ENCODE assay signal across 18 cellular contexts in genomic region chr19:11191934-11192333, GRCh38. TPM values are rescaled to one million over a fixed set of nuclear protein-coding genes. Genes with fewer than 3 reads are reported as not detected.
DNase-seq lines count a peak whose midpoint lies in the region; ATAC-seq, FAIRE-seq and TF ChIP-seq lines count a peak whose summit lies in the region.
"Had no signal": no experiment of that assay in that cellular context is flagged by ENCODE, and none has a peak within 500 bp of the region (broad histone marks: within the 10 kb centered on the region; RNA-seq: fewer than 3 reads in every experiment).

No MANE protein-coding gene starts in this region.

- H3K4me1 ChIP-seq in HCT116 (ENCODE audit: control insufficient read depth in 1 of 2, insufficient read depth in 2 of 2, low read length in 2 of 2) (peaks cover 16 to 21% of the 10 kb centered on the region in 2 experiments; a peak in 3 of 4 replicates), astrocyte (ENCODE audit: insufficient read depth, low read length) (peaks cover 24% of the 10 kb centered on the region), thoracic aorta (ENCODE audit: control insufficient read depth in 1 of 2, low read depth in 2 of 2) (peaks cover 51 to 86% of the 10 kb centered on the region in 2 donors), neural progenitor cell (no peaks in the 10 kb centered on the region)

- H3K27ac Mint-ChIP-seq in astrocyte (ENCODE audit: unreplicated experiment): no peak overlapping the region
- H3K27ac Mint-ChIP-seq in memory B cell: no peak overlapping the region
- no peak overlapping the region for H3K27ac Mint-ChIP-seq in neural progenitor cell
- H3K27ac Mint-ChIP-seq: activated naive CD8-positive, alpha-beta T cell treated with anti-CD3 and anti-CD28 coated beads, Interleukin-2, amount 50 U/mL, for 24 hours; CD4-positive, alpha-beta memory T cell; progenitor cell of endocrine pancreas; T-cell had no signal

- TF ChIP-seq CTCF in HCT116 (IDR thresholded peaks at IDR 0.05 in 2 of 3, conservative IDR thresholded peaks at IDR 0.05 in 1 of 3; ENCODE audit: borderline replicate concordance in 1 of 3, insufficient read depth in 1 of 3, low read depth in 2 of 3, low read length in 2 of 3): no peak
- no peak for TF ChIP-seq CTCF in astrocyte (IDR thresholded peaks at IDR 0.05; ENCODE audit: insufficient read depth, low read depth, low read length)
- TF ChIP-seq CTCF in thoracic aorta (IDR thresholded peaks at IDR 0.05): no peak
- TF ChIP-seq CTCF in neural progenitor cell (IDR thresholded peaks at IDR 0.05): no peak

- H3K27me3 ChIP-seq in HCT116 (ENCODE audit: insufficient read depth, low read length) (no peaks in the 10 kb centered on the region), astrocyte (ENCODE audit: insufficient read depth, low read length) (no peaks in the 10 kb centered on the region), thoracic aorta (replicated peaks; ENCODE audit: insufficient read depth) (no peaks in the 10 kb centered on the region), neural progenitor cell (no peaks in the 10 kb centered on the region), H7 (ENCODE audit: control insufficient read depth, insufficient read depth, low read length) (no peaks in the 10 kb centered on the region)

- H3K79me2 ChIP-seq in HCT116 (ENCODE audit: insufficient read depth, low read length) (0 out of 2 replicates have a peak, but pooled peaks cover 2% of the 10 kb centered on the region), astrocyte (ENCODE audit: insufficient read depth, low read length) (peaks cover 38% of the 10 kb centered on the region), neural progenitor cell (ENCODE audit: low read depth) (no peaks in the 10 kb centered on the region)

- H2AFZ ChIP-seq in HCT116 (ENCODE audit: low read depth, low read length, poor library complexity, severe bottlenecking) (no peak overlapping the region), astrocyte (ENCODE audit: low read depth, low read length) (no peak overlapping the region), neural progenitor cell (replicated peaks) (no peak overlapping the region)

- H3K9me3 ChIP-seq in HCT116 (ENCODE audit: control insufficient read depth in 1 of 2, insufficient read depth in 1 of 2, low read depth in 1 of 2, low read length in 2 of 2): no peaks in the 10 kb centered on the region
- no peaks in the 10 kb centered on the region for H3K9me3 ChIP-seq in astrocyte (ENCODE audit: insufficient read depth, low read depth, low read length)
- no peaks in the 10 kb centered on the region for H3K9me3 ChIP-seq in thoracic aorta
- H3K9me3 ChIP-seq in neural progenitor cell (ENCODE audit: low read depth): no peaks in the 10 kb centered on the region

- BruUV-seq in HCT116 (replicated peaks; lab: Mats Ljungman, UMichigan): no TSS peak

- H3K4me3 Mint-ChIP-seq in astrocyte (ENCODE audit: unreplicated experiment): no peak overlapping the region
- H3K4me3 Mint-ChIP-seq in memory B cell: no peak overlapping the region
- H3K4me3 Mint-ChIP-seq in neural progenitor cell: no peak overlapping the region
- H3K4me3 Mint-ChIP-seq: activated naive CD8-positive, alpha-beta T cell treated with anti-CD3 and anti-CD28 coated beads, Interleukin-2, amount 50 U/mL, for 24 hours; CD4-positive, alpha-beta memory T cell; IgD-negative memory B cell; T-cell had no signal

- H3K36me3 Mint-ChIP-seq in astrocyte (ENCODE audit: low read depth, unreplicated experiment) (peaks cover 17% of the 10 kb centered on the region), memory B cell (peaks cover 1% of the 10 kb centered on the region), neural progenitor cell (peaks cover 2% of the 10 kb centered on the region)
- H3K36me3 Mint-ChIP-seq: CD4-positive, alpha-beta memory T cell; IgD-negative memory B cell; T-cell had no signal

- peaks cover 5% of the 10 kb centered on the region for H3F3A ChIP-seq in neural progenitor cell (ENCODE audit: low read depth)

- intact Hi-C loops in HCT116 (cut with micrococcal nuclease): no loop called here

- CTCF ChIA-PET in HCT116 (lab: Charles Lee): no interaction called here

- no peak for ATAC-seq in HCT116
- ATAC-seq in memory B cell (ENCODE audit: low read depth): peak; percentile 45
- no peak for ATAC-seq in thoracic aorta (ENCODE audit: insufficient number of reproducible peaks, low FRiP score, low read depth)
- ATAC-seq: T-cell had no signal

- POLR2A ChIA-PET in HCT116 (lab: Charles Lee): no interaction called here

- H3K27ac ChIP-seq in HCT116 (ENCODE audit: low read depth, low read length): no peak overlapping the region
- H3K27ac ChIP-seq in astrocyte (ENCODE audit: low read depth, low read length): no peak overlapping the region
- H3K27ac ChIP-seq in thoracic aorta: peak overlapping the region; percentile 89 to 95
- H3K27ac ChIP-seq in neural progenitor cell: no peak overlapping the region

- peaks cover 3% of the 10 kb centered on the region for H3K9me3 Mint-ChIP-seq in astrocyte (ENCODE audit: unreplicated experiment)
- H3K9me3 Mint-ChIP-seq in memory B cell: no peaks in the 10 kb centered on the region
- H3K9me3 Mint-ChIP-seq in neural progenitor cell: no peaks in the 10 kb centered on the region
- H3K9me3 Mint-ChIP-seq: activated naive CD8-positive, alpha-beta T cell treated with anti-CD3 and anti-CD28 coated beads, Interleukin-2, amount 50 U/mL, for 24 hours; CD4-positive, alpha-beta memory T cell; IgD-negative memory B cell; T-cell had no signal

- H3K4me1 Mint-ChIP-seq in astrocyte (ENCODE audit: low read depth, unreplicated experiment): peaks cover 5% of the 10 kb centered on the region
- H3K4me1 Mint-ChIP-seq in memory B cell: peaks cover 8% of the 10 kb centered on the region
- peaks cover 5% of the 10 kb centered on the region for H3K4me1 Mint-ChIP-seq in neural progenitor cell

- RAD21 ChIA-PET in HCT116 (lab: Charles Lee; ENCODE audit: low non-redundant PET in 1 of 2, low total read pairs in 2 of 2, uncharacterized antibody in 2 of 2, unreplicated experiment in 2 of 2): no interaction called here

- H3K4me2 ChIP-seq in HCT116 (ENCODE audit: low read length): peak overlapping the region; percentile 39; the same call in 1 of the 2 replicates
- H3K4me2 ChIP-seq in astrocyte (ENCODE audit: low read length): peak overlapping the region; percentile 7
- H3K4me2 ChIP-seq in neural progenitor cell: no peak overlapping the region

- no peak overlapping the region for H3K4me3 ChIP-seq in HCT116 (replicated peaks in 1 of 2; ENCODE audit: low read depth in 1 of 2, low read length in 2 of 2)
- H3K4me3 ChIP-seq in astrocyte (ENCODE audit: insufficient read depth, low read depth, low read length): no peak overlapping the region
- H3K4me3 ChIP-seq in thoracic aorta: no peak overlapping the region
- H3K4me3 ChIP-seq in neural progenitor cell: no peak overlapping the region
- no peak overlapping the region for H3K4me3 ChIP-seq in H7 (ENCODE audit: insufficient read depth, low read depth, low read length)

- no peak for TF ChIP-seq POLR2A in HCT116 (IDR thresholded peaks at IDR 0.05; ENCODE audit: borderline replicate concordance, extremely low read depth, insufficient read depth, insufficient read length)

- no peak for TF ChIP-seq RAD21 in HCT116 (IDR thresholded peaks at IDR 0.05; ENCODE audit: low read depth)

- peaks cover 0 to 8% of the 10 kb centered on the region in 2 experiments; a peak in 1 of 4 replicates for H3K36me3 ChIP-seq in HCT116 (ENCODE audit: control insufficient read depth in 1 of 2, insufficient read depth in 2 of 2, low read length in 2 of 2)
- peaks cover 5% of the 10 kb centered on the region for H3K36me3 ChIP-seq in astrocyte (ENCODE audit: insufficient read depth, low read length)
- H3K36me3 ChIP-seq in thoracic aorta: peaks cover 28% of the 10 kb centered on the region
- H3K36me3 ChIP-seq in neural progenitor cell: no peaks in the 10 kb centered on the region
- peaks cover 3% of the 10 kb centered on the region for H3K36me3 ChIP-seq in H7 (replicated peaks; ENCODE audit: control insufficient read depth, insufficient read depth, low read length)

- no peaks in the 10 kb centered on the region for H4K20me1 ChIP-seq in HCT116 (ENCODE audit: insufficient read depth)
- peaks cover 20% of the 10 kb centered on the region for H4K20me1 ChIP-seq in astrocyte (ENCODE audit: insufficient read depth, low read length)
- H4K20me1 ChIP-seq in neural progenitor cell (ENCODE audit: low read depth): no peaks in the 10 kb centered on the region

- DNase-seq in HCT116 (ENCODE audit: low read depth, low spot score) (no peak), astrocyte (ENCODE audit: low read depth) (no peak), memory B cell (ENCODE audit: low spot score in 2 of 2) (no peak), thoracic aorta (ENCODE audit: low spot score) (no peak), RCC 7860 (ENCODE audit: low spot score) (no peak), neural progenitor cell (ENCODE audit: low spot score) (no peak), H7 (no peak)
- DNase-seq: activated CD4-positive, alpha-beta T cell treated with anti-CD3 and anti-CD28 coated beads for 1 hour; activated T-cell treated with anti-CD3 and anti-CD28 coated beads, Interleukin-2, amount 50 U/mL, for 1 hour; CD4-positive, alpha-beta memory T cell; NCI-H1105; NCI-H345; stimulated activated CD4-positive, alpha-beta T cell treated with anti-CD3 and anti-CD28 coated beads, Interleukin-2, amount 100 ng/mL, for 24 hours; T-cell had no signal

- FAIRE-seq in astrocyte (lab: Jason Lieb, UNC) (no peak), RCC 7860 (lab: Jason Lieb, UNC) (no peak)

- H3K27me3 Mint-ChIP-seq in astrocyte (ENCODE audit: low read depth, unreplicated experiment): no peaks in the 10 kb centered on the region
- peaks cover 13% of the 10 kb centered on the region for H3K27me3 Mint-ChIP-seq in memory B cell
- peaks cover 8% of the 10 kb centered on the region for H3K27me3 Mint-ChIP-seq in neural progenitor cell (ENCODE audit: insufficient read depth, low read depth)
- H3K27me3 Mint-ChIP-seq: progenitor cell of endocrine pancreas had no signal

- H3K9ac ChIP-seq in HCT116 (ENCODE audit: low read length) (no peak overlapping the region), astrocyte (ENCODE audit: low read length) (no peak overlapping the region), neural progenitor cell (no peak overlapping the region)

- H3K9me2 ChIP-seq in HCT116 (ENCODE audit: insufficient read depth): no peaks in the 10 kb centered on the region

RNA-seq across cellular contexts. Expression of gene KANK2, which starts 5.4 kb away (rescaled TPM):
- total RNA-seq in HCT116 (2021; ENCODE audit: unreplicated experiment) (43.6 TPM), astrocyte (50.3 and 55.2 TPM in 2 replicates), thoracic aorta (100 to 1,000 TPM; 647 to 689 TPM), neural progenitor cell (ENCODE audit: low replicate concordance) (17.5 and 35.4 TPM in 2 replicates)
- 41.1 and 45.3 TPM in 2 replicates for polyA plus RNA-seq in HCT116 (2012)
- 32.3 and 41.8 TPM in 2 replicates for total RNA-seq in H7 (2014; rRNA removed; shearing (Covaris generic))
- polyA plus RNA-seq: IgD-negative memory B cell had no signal

RNA-seq across cellular contexts. Expression of gene SPC24, which starts 36.4 kb away (rescaled TPM):
- 33.9 TPM for total RNA-seq in HCT116 (2021; ENCODE audit: unreplicated experiment)
- polyA plus RNA-seq in HCT116 (2012): 38.8 and 39.2 TPM in 2 replicates
- total RNA-seq in astrocyte: 2.0 and 3.2 TPM in 2 replicates
- total RNA-seq in thoracic aorta: 1 to 10 TPM; 2.4 to 4.7 TPM
- 56.7 and 57.1 TPM in 2 replicates for total RNA-seq in neural progenitor cell (ENCODE audit: low replicate concordance)
- total RNA-seq in H7 (2014; rRNA removed; shearing (Covaris generic)): 66.8 and 67.0 TPM in 2 replicates
- polyA plus RNA-seq: IgD-negative memory B cell had no signal

RNA-seq across cellular contexts. Expression of gene ANGPTL8, which starts 47.5 kb away (rescaled TPM):
- not detected for total RNA-seq in HCT116 (2021; ENCODE audit: unreplicated experiment)
- 0.07 TPM in 1 of 2 replicates, not detected in the other for polyA plus RNA-seq in HCT116 (2012)
- not detected in 2 replicates for total RNA-seq in astrocyte
- not detected for total RNA-seq in thoracic aorta
- not detected in 2 replicates for total RNA-seq in neural progenitor cell (ENCODE audit: low replicate concordance)
- not detected in 2 replicates for total RNA-seq in H7 (2014; rRNA removed; shearing (Covaris generic))
- total RNA-seq: CD4-positive, alpha-beta memory T cell; G401; progenitor cell of endocrine pancreas; T-cell had no signal
- polyA plus RNA-seq: CD4-positive, alpha-beta memory T cell; IgD-negative memory B cell had no signal

Comparison
In these comparisons a context has a peak if more than half of its experiments do, and no peak if none do; other contexts are left out.
1. H3K27ac ChIP-seq: peak in thoracic aorta (2 of 2); none in HCT116 (single experiment), astrocyte (single experiment) and neural progenitor cell (single experiment).
2. RNA of gene KANK2, which starts 5.4 kb away (total RNA-seq): 647 to 689 TPM in thoracic aorta; 50.3 to 55.2 TPM in astrocyte, 43.6 TPM in HCT116 (single experiment), 32.3 to 41.8 TPM in H7 and 17.5 to 35.4 TPM in neural progenitor cell; every median in the first group is over 10 times any median in the second.